ENCODE assay signal across 1 cellular context in genomic region chr10:80409121-80409520, GRCh38.
TF ChIP-seq lines count a peak whose summit lies in the region.

No MANE protein-coding gene starts in this region.

TF ChIP-seq in SK-N-SH, 30 proteins besides CTCF, POLR2A, EP300 and RAD21 (continued from another document):
- TF ChIP-seq MAX (IDR thresholded peaks at IDR 0.05; ENCODE audit: low read depth): no peak
- no peak for TF ChIP-seq USF2 (IDR thresholded peaks at IDR 0.05; ENCODE audit: borderline replicate concordance, low read depth, low read length)
- TF ChIP-seq FOSL2 (IDR thresholded peaks at IDR 0.05; ENCODE audit: borderline replicate concordance, low read depth): no peak
- no peak for TF ChIP-seq TEAD4 (IDR thresholded peaks at IDR 0.05; ENCODE audit: borderline replicate concordance, insufficient read depth)
- TF ChIP-seq JUND (IDR thresholded peaks at IDR 0.05): no peak
- no peak for TF ChIP-seq SIN3A (IDR thresholded peaks at IDR 0.05; ENCODE audit: borderline replicate concordance, low read depth, low read length)
- no peak for TF ChIP-seq RXRA (IDR thresholded peaks at IDR 0.05; ENCODE audit: borderline replicate concordance, low read depth)
- TF ChIP-seq ZBTB33 (IDR thresholded peaks at IDR 0.05; ENCODE audit: borderline replicate concordance, low read depth): no peak
- no peak for TF ChIP-seq YY1 (IDR thresholded peaks at IDR 0.05; ENCODE audit: low read depth)
- TF ChIP-seq NFIC (IDR thresholded peaks at IDR 0.05; ENCODE audit: borderline replicate concordance): no peak
- TF ChIP-seq EZH2phosphoT487 (IDR thresholded peaks at IDR 0.05; ENCODE audit: borderline replicate concordance, low read depth): no peak
- no peak for TF ChIP-seq MXI1 (IDR thresholded peaks at IDR 0.05; ENCODE audit: low read depth, low read length)
- no peak for TF ChIP-seq GATA2 (CRISPR knock-in tag; IDR thresholded peaks at IDR 0.05)
- no peak for TF ChIP-seq SMC3 (IDR thresholded peaks at IDR 0.05; ENCODE audit: low read depth, low read length)
- no peak for TF ChIP-seq FOXJ3 (CRISPR knock-in tag; IDR thresholded peaks at IDR 0.05)
- TF ChIP-seq ELF1 (IDR thresholded peaks at IDR 0.05): no peak
- TF ChIP-seq GABPA (IDR thresholded peaks at IDR 0.05; ENCODE audit: low read depth): no peak
TF ChIP-seq in SK-N-SH: peak in this region for 0.
